In genomic region chr20:35146922-35147574, GRCh38 we compare ENCODE assay signal across 1 cellular context.
A peak's percentile ranks its signal among the peaks of the same experiment; 100 is the strongest.
TF ChIP-seq lines count a peak whose summit lies in the region.

Gene EDEM2 (minus strand): TSS chr20:35147336. CDS start chr20:35147258, 78 bp downstream.

TF ChIP-seq in HepG2, 621 proteins besides CTCF, POLR2A, EP300 and RAD21 (continued from another document and continues in another):
- TF ChIP-seq ZBTB4 (CRISPR knock-in tag; IDR thresholded peaks at IDR 0.05; ENCODE audit: borderline replicate concordance) (peak; percentile 92), ONECUT2 (CRISPR knock-in tag; IDR thresholded peaks at IDR 0.05) (no peak), BRCA1 (CRISPR knock-in tag; IDR thresholded peaks at IDR 0.05) (peak; percentile 83; the same call in 1 of the 2 replicates), HNRNPH1 (optimal IDR thresholded peaks at IDR 0.05; ENCODE audit: low read depth, low read length) (no peak), NFATC3 (CRISPR knock-in tag; IDR thresholded peaks at IDR 0.05) (peak; percentile 4; the same call in 1 of the 2 replicates), DDIT3 (CRISPR knock-in tag; IDR thresholded peaks at IDR 0.05) (0 out of 2 replicates have a peak, but pooled peaks have one; percentile 13), SIX4 (CRISPR knock-in tag; IDR thresholded peaks at IDR 0.05) (peak; percentile 19; the same call in 1 of the 2 replicates), FOXO1 (CRISPR knock-in tag; IDR thresholded peaks at IDR 0.05) (peak; percentile 47; the same call in 1 of the 2 replicates), FOXC1 (CRISPR knock-in tag; IDR thresholded peaks at IDR 0.05; ENCODE audit: borderline replicate concordance) (peak; percentile 92), HMGXB3 (CRISPR knock-in tag; IDR thresholded peaks at IDR 0.05; ENCODE audit: borderline replicate concordance) (peak; percentile 95), ZNF251 (CRISPR knock-in tag; IDR thresholded peaks at IDR 0.05) (no peak), ZSCAN20 (CRISPR knock-in tag; IDR thresholded peaks at IDR 0.05; ENCODE audit: borderline replicate concordance) (no peak), ZNF784 (CRISPR knock-in tag; IDR thresholded peaks at IDR 0.05; ENCODE audit: borderline replicate concordance) (peak; percentile 83), CSRNP2 (CRISPR knock-in tag; conservative IDR thresholded peaks at IDR 0.05; ENCODE audit: low read depth) (no peak), MZF1 (CRISPR knock-in tag; IDR thresholded peaks at IDR 0.05; ENCODE audit: borderline replicate concordance) (no peak), TRAFD1 (CRISPR knock-in tag; IDR thresholded peaks at IDR 0.05; ENCODE audit: borderline replicate concordance) (peak; percentile 90), ZNF572 (CRISPR knock-in tag; IDR thresholded peaks at IDR 0.05) (peak; percentile 99), MAFG (CRISPR knock-in tag; IDR thresholded peaks at IDR 0.05) (no peak), ZBTB10 (CRISPR knock-in tag; IDR thresholded peaks at IDR 0.05; ENCODE audit: borderline replicate concordance) (no peak), ZKSCAN5 (CRISPR knock-in tag; IDR thresholded peaks at IDR 0.05) (no peak; the same call in 1 of the 2 replicates), SMARCE1 (IDR thresholded peaks at IDR 0.05; ENCODE audit: borderline replicate concordance) (no peak), FOXK1 (CRISPR knock-in tag; IDR thresholded peaks at IDR 0.05; ENCODE audit: borderline replicate concordance, low read depth) (peak; percentile 97), SAFB2 (CRISPR knock-in tag; IDR thresholded peaks at IDR 0.05; ENCODE audit: borderline replicate concordance, low read depth) (no peak; the same call in 1 of the 2 replicates), PHF5A (CRISPR knock-in tag; IDR thresholded peaks at IDR 0.05; ENCODE audit: low read depth, unreplicated experiment) (peak; percentile 38), PBX3 (CRISPR knock-in tag; IDR thresholded peaks at IDR 0.05; ENCODE audit: borderline replicate concordance) (no peak), ZFAT (CRISPR knock-in tag; conservative IDR thresholded peaks at IDR 0.05) (peak; percentile 99), YEATS2 (CRISPR knock-in tag; IDR thresholded peaks at IDR 0.05; ENCODE audit: borderline replicate concordance) (peak; percentile 86; the same call in 1 of the 2 replicates), HDAC6 (IDR thresholded peaks at IDR 0.05; ENCODE audit: low read depth, low read length) (no peak), HOXA9 (CRISPR knock-in tag; IDR thresholded peaks at IDR 0.05; ENCODE audit: borderline replicate concordance) (0 out of 2 replicates have a peak, but pooled peaks have one; percentile 48), ZNF160 (CRISPR knock-in tag; IDR thresholded peaks at IDR 0.05) (peak; percentile 53; the same call in 1 of the 2 replicates), PAF1 (CRISPR knock-in tag; IDR thresholded peaks at IDR 0.05) (no peak), TCF12 (IDR thresholded peaks at IDR 0.05) (no peak), TCF12 (CRISPR knock-in tag; IDR thresholded peaks at IDR 0.05) (peak; percentile 76; the same call in 1 of the 2 replicates), SUZ12 (IDR thresholded peaks at IDR 0.05; ENCODE audit: low read depth, low read length) (peak; percentile 87), KLF13 (CRISPR knock-in tag; IDR thresholded peaks at IDR 0.05) (no peak), IRX3 (CRISPR knock-in tag; IDR thresholded peaks at IDR 0.05; ENCODE audit: borderline replicate concordance, low read depth) (peak; percentile 93), ZNF605 (CRISPR knock-in tag; IDR thresholded peaks at IDR 0.05) (peak; percentile 53), ATF7-NPFF (CRISPR knock-in tag; IDR thresholded peaks at IDR 0.05; ENCODE audit: low read depth) (peak; percentile 80), ZNF281 (CRISPR knock-in tag; IDR thresholded peaks at IDR 0.05; ENCODE audit: borderline replicate concordance) (no peak), RFX3 (CRISPR knock-in tag; IDR thresholded peaks at IDR 0.05) (no peak), HNRNPUL1 (IDR thresholded peaks at IDR 0.05; ENCODE audit: low read depth, low read length) (no peak), NFE2L2 (IDR thresholded peaks at IDR 0.05; ENCODE audit: low read length) (0 out of 2 replicates have a peak, but pooled peaks have one; percentile 3), EEA1 (CRISPR knock-in tag; IDR thresholded peaks at IDR 0.05; ENCODE audit: borderline replicate concordance) (peak; percentile 97), ZFX (CRISPR knock-in tag; IDR thresholded peaks at IDR 0.05; ENCODE audit: low read depth) (peak; percentile 94), ZNF441 (CRISPR knock-in tag; IDR thresholded peaks at IDR 0.05; ENCODE audit: borderline replicate concordance) (peak; percentile 85)
